In the genomic region with DNA sequence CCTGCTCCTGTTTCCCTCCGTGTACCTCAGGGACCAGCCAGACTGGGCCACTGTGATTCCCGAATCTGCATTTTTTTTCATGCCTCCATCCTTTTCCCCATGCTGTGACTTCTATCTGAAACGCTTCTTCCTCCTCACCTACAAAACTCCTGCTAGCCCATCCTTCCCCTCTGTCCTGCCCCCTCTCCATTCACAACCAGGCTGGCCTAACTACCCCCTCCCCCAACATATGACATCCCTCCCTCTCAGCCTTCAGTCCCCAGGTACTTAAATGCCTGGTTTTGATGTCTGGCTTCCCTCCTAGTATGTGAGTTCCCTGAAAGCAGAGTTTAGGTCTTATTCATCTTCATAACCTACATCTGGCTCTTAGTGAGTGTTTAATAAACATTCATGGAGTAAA, we compare ENCODE assay signal across 16 cellular contexts.
DNase-seq lines count a peak whose midpoint lies in the region; ATAC-seq and TF ChIP-seq lines count a peak whose summit lies in the region.
"Had no signal": no experiment of that assay in that cellular context is flagged by ENCODE, and none has a peak within 500 bp of the region (broad histone marks: within the 10 kb centered on the region; RNA-seq: fewer than 3 reads in every experiment).

No MANE protein-coding gene starts in this region.

- no peaks in the 10 kb centered on the region for H3K9me3 ChIP-seq in RWPE2 (ENCODE audit: severe bottlenecking)
- H3K9me3 ChIP-seq: BLaER1 treated with 17β-estradiol and CSF1 and Interleukin-3, amounts not matched to agents 10 nM and 100 nM had no signal

- ATAC-seq in RWPE2 (ENCODE audit: low read depth) (no peak), sciatic nerve (no peak)
- ATAC-seq: CD8-positive, alpha-beta T cell; GM12878 had no signal

- intact Hi-C loops in sciatic nerve (cut with DNase I) = no loop called here

- H3K4me3 ChIP-seq in H7 (ENCODE audit: insufficient read depth, low read depth, low read length) = no peak overlapping the region
- no peak overlapping the region for H3K4me3 ChIP-seq in RWPE2 (ENCODE audit: severe bottlenecking)
- H3K4me3 ChIP-seq: BLaER1 treated with 17β-estradiol and CSF1 and Interleukin-3, amounts not matched to agents 10 nM and 100 nM; GM12878 had no signal

- H3K36me3 ChIP-seq in H7 (replicated peaks; ENCODE audit: control insufficient read depth, insufficient read depth, low read length) (no peaks in the 10 kb centered on the region), RWPE2 (ENCODE audit: low read depth) (no peaks in the 10 kb centered on the region)
- H3K36me3 ChIP-seq: BLaER1 treated with 17β-estradiol and CSF1 and Interleukin-3, amounts not matched to agents 10 nM and 100 nM had no signal

- H3K27me3 ChIP-seq in H7 (ENCODE audit: control insufficient read depth, insufficient read depth, low read length) (no peaks in the 10 kb centered on the region; the same call in 1 of the 2 replicates), RWPE2 (ENCODE audit: insufficient read depth, poor library complexity, severe bottlenecking) (peaks cover 3% of the 10 kb centered on the region)
- H3K27me3 ChIP-seq: BLaER1 treated with 17β-estradiol and CSF1 and Interleukin-3, amounts not matched to agents 10 nM and 100 nM had no signal

- TF ChIP-seq CTCF in RWPE2 (IDR thresholded peaks at IDR 0.05; ENCODE audit: poor library complexity, severe bottlenecking) = no peak

- no peak overlapping the region for H3K27ac ChIP-seq in RWPE2 (ENCODE audit: poor library complexity, severe bottlenecking)
- H3K27ac ChIP-seq: BLaER1 treated with 17β-estradiol and CSF1 and Interleukin-3, amounts not matched to agents 10 nM and 100 nM; HL-60 had no signal

- DNase-seq in H7 = peak; percentile 75
- DNase-seq in RWPE2 (ENCODE audit: low spot score) = peak; percentile 7
- DNase-seq in iPS-NIHi11 (ENCODE audit: low spot score) = peak; percentile 50
- DNase-seq in sciatic nerve (ENCODE audit: low spot score) = peak; percentile 8
- DNase-seq in NOMO-1 (lab: John Stamatoyannopoulos, UW; ENCODE audit: unreplicated experiment in 2 of 2) = no peak
- DNase-seq in activated CD4-positive, alpha-beta T cell treated with anti-CD3 and anti-CD28 coated beads for 4 hours = no peak
- no peak for DNase-seq in Kasumi-1 (lab: John Stamatoyannopoulos, UW)
- DNase-seq: CD8-positive, alpha-beta T cell; DMS 273 treated with DMSO at 0.1 percent for 48 hours; DMS53; DND-41; EL; HCEC 1CT had no signal

- no peaks in the 10 kb centered on the region for H3K4me1 ChIP-seq in RWPE2 (ENCODE audit: insufficient read depth, poor library complexity, severe bottlenecking)

Comparison
In these comparisons a context has a peak if more than half of its experiments do, and no peak if none do; other contexts are left out.
1. DNase-seq: peak in H7 (single experiment), RWPE2 (single experiment), iPS-NIHi11 (single experiment) and sciatic nerve (single experiment); none in NOMO-1 (0 of 2), activated CD4-positive, alpha-beta T cell treated with anti-CD3 and anti-CD28 coated beads for 4 hours (0 of 2) and Kasumi-1 (0 of 2).